Comparison of ENCODE assay signal across 8 cellular contexts in genomic region chr17:40646791-40647548, GRCh38. TPM values are rescaled to one million over a fixed set of nuclear protein-coding genes. Genes with fewer than 3 reads are reported as not detected.
DNase-seq lines count a peak whose midpoint lies in the region; ATAC-seq, FAIRE-seq and TF ChIP-seq lines count a peak whose summit lies in the region.

No MANE protein-coding gene starts in this region.

- H3K9me3 ChIP-seq in muscle layer of colon (ENCODE audit: low read length): no peaks in the 10 kb centered on the region
- H3K9me3 ChIP-seq in aorta (ENCODE audit: control insufficient read depth, low read length): no peaks in the 10 kb centered on the region

- H3K27me3 ChIP-seq in muscle layer of colon (ENCODE audit: control insufficient read depth in 1 of 2, insufficient read depth in 2 of 2, low read length in 2 of 2) (no peaks in the 10 kb centered on the region), aorta (ENCODE audit: control insufficient read depth in 1 of 2, insufficient read depth in 2 of 2, low read length in 1 of 2) (no peaks in the 10 kb centered on the region)

- ATAC-seq in HG02885 (IDR thresholded peaks at IDR 0.05; ENCODE audit: poor library complexity, unreplicated experiment) (peak; percentile 27), SK-N-SH treated with all-trans-retinoic acid at 6 μM for 48 hours (peak; percentile 50), aorta (ENCODE audit: low FRiP score) (peak; percentile 22)
- ATAC-seq in effector memory CD8-positive, alpha-beta T cell (replicated peaks): peak; percentile 47

- DNase-seq in activated CD8-positive, alpha-beta memory T cell treated with anti-CD3 and anti-CD28 coated beads for 1 hour (ENCODE audit: extremely low read depth in 1 of 2, low read depth in 1 of 2): peak; percentile 6 to 13
- no peak for DNase-seq in activated CD8-positive, alpha-beta memory T cell treated with anti-CD3 and anti-CD28 coated beads for 24 hours
- peak in 1 of 3 experiments; percentile 41 for DNase-seq in effector memory CD8-positive, alpha-beta T cell
- DNase-seq in aorta (no peak), frontal cortex (ENCODE audit: low spot score in 2 of 2) (no peak)

- H3K4me1 Mint-ChIP-seq in effector memory CD8-positive, alpha-beta T cell (ENCODE audit: low read depth in 2 of 2): peaks cover 26 to 47% of the 10 kb centered on the region in 2 donors

- peak overlapping the region; percentile 95 for H3K27ac ChIP-seq in muscle layer of colon (ENCODE audit: low read depth, low read length)
- peak overlapping the region; percentile 79 to 89 for H3K27ac ChIP-seq in aorta (ENCODE audit: low read depth in 1 of 2, low read length in 2 of 2)

- intact Hi-C loops in aorta (cut with DNase I): loop anchor here in 1 of 2 donors (10.0 kb wide), 1 partner anchor 1018 kb away; no protein-coding TSS in a partner anchor

- H3K36me3 ChIP-seq in muscle layer of colon (ENCODE audit: insufficient read depth, low read length) (peaks cover 24% of the 10 kb centered on the region), aorta (ENCODE audit: control insufficient read depth in 1 of 2, insufficient read depth in 2 of 2, low read length in 1 of 2) (no peaks in the 10 kb centered on the region)

- H3K4me3 ChIP-seq in muscle layer of colon (ENCODE audit: low read depth in 1 of 2, low read length in 2 of 2) (peak overlapping the region; percentile 82 to 98), aorta (ENCODE audit: low read length in 2 of 2) (peak overlapping the region; percentile 74 to 99)

- no peaks in the 10 kb centered on the region for H3K9me3 Mint-ChIP-seq in effector memory CD8-positive, alpha-beta T cell

- H3K27ac Mint-ChIP-seq in effector memory CD8-positive, alpha-beta T cell: peak overlapping the region; percentile 100

- peaks cover 53% of the 10 kb centered on the region for H3K36me3 Mint-ChIP-seq in effector memory CD8-positive, alpha-beta T cell (ENCODE audit: insufficient read depth)

- H3K9ac ChIP-seq in muscle layer of colon (ENCODE audit: low read length): peak overlapping the region; percentile 93

- H3K4me3 Mint-ChIP-seq in effector memory CD8-positive, alpha-beta T cell: peak overlapping the region; percentile 99

- no peak for FAIRE-seq in frontal cortex (lab: Jason Lieb, UNC)

- WGBS in aorta, 2 donors: 8 to 9% methylated on average over 16 of the region's 16 CpGs

- peaks cover 34% of the 10 kb centered on the region for H3K4me1 ChIP-seq in muscle layer of colon (ENCODE audit: insufficient read depth, low read length)
- no peaks in the 10 kb centered on the region for H3K4me1 ChIP-seq in aorta (ENCODE audit: control insufficient read depth in 1 of 2, insufficient read depth in 2 of 2, low read length in 2 of 2)

- no peaks in the 10 kb centered on the region for H3K27me3 Mint-ChIP-seq in effector memory CD8-positive, alpha-beta T cell

TF ChIP-seq in SK-N-SH treated with all-trans-retinoic acid at 6 μM for 48 hours, 23 proteins besides CTCF, POLR2A, EP300 and RAD21:
- no peak for TF ChIP-seq ARNTL (CRISPR knock-in tag; IDR thresholded peaks at IDR 0.05; ENCODE audit: borderline replicate concordance, low read depth)
- TF ChIP-seq ESRRG (CRISPR knock-in tag; IDR thresholded peaks at IDR 0.05): no peak
- TF ChIP-seq GLIS3 (CRISPR knock-in tag; IDR thresholded peaks at IDR 0.05): no peak
- no peak for TF ChIP-seq TCF4 (CRISPR knock-in tag; IDR thresholded peaks at IDR 0.05; ENCODE audit: borderline replicate concordance)
- no peak for TF ChIP-seq RARB (CRISPR knock-in tag; IDR thresholded peaks at IDR 0.05)
- no peak for TF ChIP-seq ZNF70 (CRISPR knock-in tag; IDR thresholded peaks at IDR 0.05)

RNA-seq across cellular contexts. Expression of gene SMARCE1, which starts 0.6 kb away (rescaled TPM):
- total RNA-seq in aorta: 10 to 100 TPM; 80.8 to 84.4 TPM
- 10 to 100 TPM; 61.0 to 71.7 TPM for polyA plus RNA-seq in aorta
- 119 TPM for total RNA-seq in frontal cortex

RNA-seq across cellular contexts. Expression of gene KRT222, which starts 18.0 kb away (rescaled TPM):
- total RNA-seq in aorta (1 to 10 TPM; 1.9 to 4.5 TPM), frontal cortex (5.7 TPM)
- not detected for polyA plus RNA-seq in aorta

RNA-seq across cellular contexts. Expression of gene KRT24, which starts 56.6 kb away (rescaled TPM):
- total RNA-seq in aorta (not detected), frontal cortex (not detected)
- polyA plus RNA-seq in aorta: under 1 TPM in 1 of 2 donors, not detected in 1; 0.25 TPM

Comparison
In these comparisons a context has a peak if more than half of its experiments do, and no peak if none do; other contexts are left out.
1. DNase-seq: peak in activated CD8-positive, alpha-beta memory T cell treated with anti-CD3 and anti-CD28 coated beads for 1 hour (2 of 2); none in activated CD8-positive, alpha-beta memory T cell treated with anti-CD3 and anti-CD28 coated beads for 24 hours (single experiment), aorta (0 of 2) and frontal cortex (0 of 2).
2. Peak in every context shown above with its lines, with median percentiles within 50 percentile points of each other: ATAC-seq.